In genomic region chr10:102421645-102422585, GRCh38 we compare ENCODE assay signal across 1 cellular context.
TF ChIP-seq lines count a peak whose summit lies in the region.

No MANE protein-coding gene starts in this region.

TF ChIP-seq in HepG2, 621 proteins besides CTCF, POLR2A, EP300 and RAD21 (continued from another document):
- no peak for TF ChIP-seq ZBTB40 (IDR thresholded peaks at IDR 0.05)
- peak; percentile 3; the same call in 1 of the 2 replicates for TF ChIP-seq ZBTB40 (CRISPR knock-in tag; IDR thresholded peaks at IDR 0.05)
- 0 out of 2 replicates have a peak, but pooled peaks have one; percentile 69 for TF ChIP-seq ZNF850 (CRISPR knock-in tag; conservative IDR thresholded peaks at IDR 0.05)
- TF ChIP-seq HMGA1 (CRISPR knock-in tag; conservative IDR thresholded peaks at IDR 0.05): no peak
- no peak for TF ChIP-seq PCBP2 (optimal IDR thresholded peaks at IDR 0.05; ENCODE audit: low read depth, low read length, poor library complexity, severe bottlenecking)
- TF ChIP-seq CREM (IDR thresholded peaks at IDR 0.05): 0 out of 2 replicates have a peak, but pooled peaks have one; percentile 7
- no peak for TF ChIP-seq CREM (CRISPR knock-in tag; IDR thresholded peaks at IDR 0.05)
- TF ChIP-seq CHCHD3 (CRISPR knock-in tag; IDR thresholded peaks at IDR 0.05): 0 out of 2 replicates have a peak, but pooled peaks have one; percentile 40
- TF ChIP-seq E2F5 (CRISPR knock-in tag; conservative IDR thresholded peaks at IDR 0.05): peak; percentile 40; the same call in 1 of the 2 replicates
- no peak for TF ChIP-seq ZNF383 (CRISPR knock-in tag; IDR thresholded peaks at IDR 0.05; ENCODE audit: borderline replicate concordance)
- peak; percentile 10; the same call in 1 of the 2 replicates for TF ChIP-seq AHDC1 (CRISPR knock-in tag; IDR thresholded peaks at IDR 0.05; ENCODE audit: borderline replicate concordance)
- 0 out of 2 replicates have a peak, but pooled peaks have one; percentile 81 for TF ChIP-seq MZF1 (CRISPR knock-in tag; IDR thresholded peaks at IDR 0.05; ENCODE audit: borderline replicate concordance)
- peak; percentile 51 for TF ChIP-seq AGO2 (optimal IDR thresholded peaks at IDR 0.05; ENCODE audit: low read depth, low read length)
- peak; percentile 10; the same call in 1 of the 2 replicates for TF ChIP-seq TBX2 (CRISPR knock-in tag; IDR thresholded peaks at IDR 0.05; ENCODE audit: borderline replicate concordance)
- no peak for TF ChIP-seq MYNN (CRISPR knock-in tag; IDR thresholded peaks at IDR 0.05; ENCODE audit: low read depth)
- no peak for TF ChIP-seq ZNF577 (CRISPR knock-in tag; IDR thresholded peaks at IDR 0.05; ENCODE audit: borderline replicate concordance, low read depth)
TF ChIP-seq in HepG2: peak in this region for 58.
